Comparison of ENCODE assay signal across 10 cellular contexts in the genomic region with DNA sequence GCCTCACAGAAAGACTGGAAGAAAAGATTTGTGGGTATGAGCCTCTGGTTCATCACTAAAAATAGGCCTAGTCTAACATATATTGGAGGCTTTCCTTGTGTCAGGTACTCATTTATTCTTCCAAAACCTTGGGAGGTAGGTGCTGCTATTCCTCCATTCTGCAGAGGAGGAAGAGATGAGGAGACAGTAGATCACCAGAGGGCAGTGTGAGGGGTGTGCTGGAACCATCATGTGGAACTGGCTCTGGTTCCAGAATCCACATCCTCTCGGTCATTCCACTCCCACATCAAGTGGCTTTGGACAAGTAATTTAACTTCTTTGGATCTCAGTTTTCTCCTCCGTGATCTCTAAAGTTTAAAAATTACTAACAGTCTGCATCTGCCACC. TPM values are rescaled to one million over a fixed set of nuclear protein-coding genes. Genes with fewer than 3 reads are reported as not detected.
"Had no signal": no experiment of that assay in that cellular context is flagged by ENCODE, and none has a peak within 500 bp of the region (broad histone marks: within the 10 kb centered on the region; RNA-seq: fewer than 3 reads in every experiment).

No MANE protein-coding gene starts in this region.

- H3K4me3 ChIP-seq: ascending aorta, gastrocnemius medialis, heart right ventricle, mucosa of descending colon, right atrium auricular region, testis had no signal

- H3K27me3 ChIP-seq: ascending aorta, gastrocnemius medialis, right atrium auricular region, testis had no signal

- H3K27ac ChIP-seq: ascending aorta, testis had no signal

- H3K27ac Mint-ChIP-seq: activated CD4-positive, alpha-beta T cell treated with anti-CD3 and anti-CD28 coated beads, Interleukin-2, amount 10 ng/mL, durations not matched to agents 7 days and 5 days; activated naive CD4-positive, alpha-beta T cell treated with anti-CD3 and anti-CD28 coated beads, Interleukin-2, amount 10 ng/mL, durations not matched to agents 7 days and 5 days; endodermal cell had no signal

- H3K9me3 Mint-ChIP-seq: activated naive CD4-positive, alpha-beta T cell treated with anti-CD3 and anti-CD28 coated beads, Interleukin-2, amount 10 ng/mL, durations not matched to agents 7 days and 5 days; endodermal cell; naive thymus-derived CD8-positive, alpha-beta T cell had no signal

- H3K4me3 Mint-ChIP-seq: activated CD4-positive, alpha-beta T cell treated with anti-CD3 and anti-CD28 coated beads, Interleukin-2, amount 10 ng/mL, durations not matched to agents 7 days and 5 days; activated naive CD4-positive, alpha-beta T cell treated with anti-CD3 and anti-CD28 coated beads, Interleukin-2, amount 10 ng/mL, durations not matched to agents 7 days and 5 days; endodermal cell; naive thymus-derived CD8-positive, alpha-beta T cell had no signal

- H3K36me3 Mint-ChIP-seq: activated naive CD4-positive, alpha-beta T cell treated with anti-CD3 and anti-CD28 coated beads, Interleukin-2, amount 10 ng/mL, durations not matched to agents 7 days and 5 days; naive thymus-derived CD8-positive, alpha-beta T cell had no signal

- H3K36me3 ChIP-seq: ascending aorta, gastrocnemius medialis, heart right ventricle, right atrium auricular region had no signal

- H3K9me3 ChIP-seq: ascending aorta, gastrocnemius medialis, heart right ventricle, mucosa of descending colon, right atrium auricular region, testis had no signal

- H3K4me1 ChIP-seq: ascending aorta had no signal

RNA-seq across cellular contexts. Expression of a gene that starts 7.4 kb away (rescaled TPM):
- total RNA-seq: ascending aorta had no signal
- polyA plus RNA-seq: naive thymus-derived CD8-positive, alpha-beta T cell had no signal
